19 cellular contexts compared by ENCODE assay signal in the genomic region with DNA sequence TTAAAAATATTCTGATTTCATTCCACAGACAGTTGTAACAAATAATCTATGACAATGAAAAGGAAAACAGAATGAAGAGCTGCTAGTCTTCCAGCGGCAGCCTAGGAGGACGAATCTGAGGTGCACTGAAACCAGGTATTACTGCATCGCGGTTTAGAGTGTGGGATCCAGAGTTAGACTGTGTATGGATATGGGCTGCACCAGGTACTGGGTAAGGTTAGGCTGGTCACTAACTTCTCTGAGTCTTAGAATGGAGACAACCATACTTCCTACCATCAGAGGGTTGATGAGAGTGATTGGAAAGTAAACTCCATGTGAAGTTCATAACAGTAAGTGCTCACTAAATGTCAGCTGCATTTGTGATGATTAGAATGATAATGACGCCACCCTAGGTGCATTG.
DNase-seq lines count a peak whose midpoint lies in the region; ATAC-seq, FAIRE-seq and TF ChIP-seq lines count a peak whose summit lies in the region.
"Had no signal": no experiment of that assay in that cellular context is flagged by ENCODE, and none has a peak within 500 bp of the region (broad histone marks: within the 10 kb centered on the region; RNA-seq: fewer than 3 reads in every experiment).

No MANE protein-coding gene starts in this region.

- H3K9me3 ChIP-seq in GM23248 (ENCODE audit: low read depth) = no peaks in the 10 kb centered on the region
- H3K9me3 ChIP-seq in IMR-90 (ENCODE audit: control insufficient read depth, insufficient read depth, low read length) = no peaks in the 10 kb centered on the region
- H3K9me3 ChIP-seq in astrocyte (ENCODE audit: insufficient read depth, low read depth, low read length) = no peaks in the 10 kb centered on the region
- H3K9me3 ChIP-seq: BLaER1 had no signal

- no peak overlapping the region for H3K4ac ChIP-seq in IMR-90 (ENCODE audit: low read depth, low read length)

- peak overlapping the region; percentile 59; the same call in 1 of the 2 replicates for H3K27ac ChIP-seq in GM23248
- H3K27ac ChIP-seq in IMR-90 (ENCODE audit: insufficient read depth, low read length) = no peak overlapping the region
- H3K27ac ChIP-seq in astrocyte (ENCODE audit: low read depth, low read length) = peak overlapping the region; percentile 43
- H3K27ac ChIP-seq: BLaER1, PC-9 had no signal

- H3K4me1 ChIP-seq in GM23248 (ENCODE audit: insufficient read depth) (peaks cover 7% of the 10 kb centered on the region), IMR-90 (ENCODE audit: control insufficient read depth, insufficient read depth, low read length) (peaks cover 6% of the 10 kb centered on the region), astrocyte (ENCODE audit: insufficient read depth, low read length) (peaks cover 6% of the 10 kb centered on the region)
- H3K4me1 ChIP-seq: BLaER1 had no signal

- in situ Hi-C loops in GM23248 (cut with MboI) = no loop called here
- in situ Hi-C loops in IMR-90 (cut with MboI; ENCODE audit: low sequenced_read_pairs) = no loop called here

- no peak overlapping the region for H3K56ac ChIP-seq in IMR-90 (ENCODE audit: extremely low read depth, insufficient read depth, low read length)

- CTCF ChIA-PET in IMR-90 (lab: Yijun Ruan, JAX) = no interaction called here

- TF ChIP-seq POLR2A in IMR-90 (IDR thresholded peaks at IDR 0.05; ENCODE audit: low read depth, low read length) = no peak

- H3K23ac ChIP-seq in IMR-90 (ENCODE audit: low read depth, low read length) = no peak overlapping the region

- no peaks in the 10 kb centered on the region for H3K9me2 ChIP-seq in GM23248 (ENCODE audit: insufficient read depth)

- H2AK9ac ChIP-seq in IMR-90 (replicated peaks; ENCODE audit: low read depth, low read length, poor library complexity) = no peak overlapping the region

- peaks cover 18 to 65% of the 10 kb centered on the region in 2 experiments for H3K79me1 ChIP-seq in IMR-90 (ENCODE audit: low read depth in 1 of 2, low read length in 2 of 2)

- no peak overlapping the region for H2BK20ac ChIP-seq in IMR-90 (ENCODE audit: low read depth, low read length)

- no peak overlapping the region for H2AK5ac ChIP-seq in IMR-90 (ENCODE audit: low read depth, low read length)

- H4K20me1 ChIP-seq in GM23248 (ENCODE audit: insufficient read depth) (no peaks in the 10 kb centered on the region; the same call in 1 of the 2 replicates), IMR-90 (ENCODE audit: insufficient read depth, low read length) (peaks cover 28% of the 10 kb centered on the region), astrocyte (ENCODE audit: insufficient read depth, low read length) (peaks cover 1% of the 10 kb centered on the region)
- H4K20me1 ChIP-seq: BLaER1 had no signal

- H3K9me1 ChIP-seq in IMR-90 (ENCODE audit: insufficient read depth, low read length) = peaks cover 13% of the 10 kb centered on the region

- H3K27me3 ChIP-seq in GM23248 (replicated peaks; ENCODE audit: insufficient read depth) (no peaks in the 10 kb centered on the region), IMR-90 (ENCODE audit: control insufficient read depth, insufficient read depth, low read length) (no peaks in the 10 kb centered on the region), astrocyte (ENCODE audit: insufficient read depth, low read length) (no peaks in the 10 kb centered on the region)
- H3K27me3 ChIP-seq: BLaER1 had no signal

- H3F3A ChIP-seq in GM23248 (ENCODE audit: insufficient read depth) = peaks cover 56% of the 10 kb centered on the region

- H3K9me3 Mint-ChIP-seq in astrocyte (ENCODE audit: unreplicated experiment) = no peaks in the 10 kb centered on the region
- H3K9me3 Mint-ChIP-seq in nephron progenitor cell = no peaks in the 10 kb centered on the region
- no peaks in the 10 kb centered on the region for H3K9me3 Mint-ChIP-seq in activated T-cell treated with anti-CD3 and anti-CD28 coated beads, Interleukin-2, amount 50 U/mL, for 72 hours
- H3K9me3 Mint-ChIP-seq: CD4-positive, alpha-beta T cell had no signal

- H3K36me3 Mint-ChIP-seq in astrocyte (ENCODE audit: low read depth, unreplicated experiment) (peaks cover 15% of the 10 kb centered on the region), nephron progenitor cell (ENCODE audit: low read depth) (peaks cover 67% of the 10 kb centered on the region)
- H3K36me3 Mint-ChIP-seq in activated T-cell treated with anti-CD3 and anti-CD28 coated beads, Interleukin-2, amount 50 U/mL, for 72 hours (ENCODE audit: insufficient read depth in 2 of 2) = no peaks in the 10 kb centered on the region

- H4K91ac ChIP-seq in IMR-90 (ENCODE audit: insufficient read depth, low read depth, low read length) = no peak overlapping the region

- BruUV-seq in IMR-90 (replicated peaks; lab: Mats Ljungman, UMichigan) = no TSS peak

- no peak overlapping the region for H2BK120ac ChIP-seq in IMR-90 (ENCODE audit: low read depth, low read length)

- no peak for TF ChIP-seq RAD21 in IMR-90 (IDR thresholded peaks at IDR 0.05; ENCODE audit: low read length)

- WGBS in GM23248 (ENCODE audit: low coverage in 1 of 2, low lambda C conversion rate in 2 of 2, missing lambda C conversion rate in 2 of 2), 2 experiments = 93% methylated on average over 4 to 5 of the region's 5 CpGs
- WGBS in IMR-90 (ENCODE audit: extremely low coverage in 2 of 2, insufficient read length in 1 of 2), 2 experiments = no CpG with 5 or more reads among the region's 5 CpGs

- H2BK15ac ChIP-seq in IMR-90 (ENCODE audit: low read depth, low read length) = no peak overlapping the region

- H3K4me3 ChIP-seq in GM23248 = no peak overlapping the region
- no peak overlapping the region for H3K4me3 ChIP-seq in IMR-90 (ENCODE audit: insufficient read depth, low read depth, low read length)
- H3K4me3 ChIP-seq in astrocyte (ENCODE audit: insufficient read depth, low read depth, low read length) = no peak overlapping the region
- H3K4me3 ChIP-seq: BLaER1, GM12878, PC-9 had no signal

- no peak for ATAC-seq in IMR-90 (ENCODE audit: low read depth)
- ATAC-seq in HG02938 (IDR thresholded peaks at IDR 0.05; ENCODE audit: unreplicated experiment) = no peak
- no peak for ATAC-seq in activated T-cell treated with anti-CD3 and anti-CD28 coated beads, Interleukin-2, amount 50 U/mL, for 72 hours (replicated peaks in 1 of 2)
- ATAC-seq in omental fat pad (ENCODE audit: low FRiP score) = no peak
- ATAC-seq: GM12878 had no signal

- TF ChIP-seq CTCF in IMR-90 (conservative IDR thresholded peaks at IDR 0.05; ENCODE audit: low read depth, low read length) (no peak), astrocyte (IDR thresholded peaks at IDR 0.05; ENCODE audit: insufficient read depth, low read depth, low read length) (no peak), nephron progenitor cell (IDR thresholded peaks at IDR 0.05) (no peak), omental fat pad (IDR thresholded peaks at IDR 0.05) (no peak)

- intact Hi-C loops in IMR-90 (cut with micrococcal nuclease) = no loop called here

- POLR2A ChIA-PET in IMR-90 (lab: Charles Lee; ENCODE audit: unreplicated experiment) = no interaction called here

- no peak for FAIRE-seq in astrocyte (lab: Jason Lieb, UNC)
- FAIRE-seq: GM12878 had no signal

- H3K4me1 Mint-ChIP-seq in astrocyte (ENCODE audit: low read depth, unreplicated experiment) (peaks cover 5% of the 10 kb centered on the region), nephron progenitor cell (peaks cover 14% of the 10 kb centered on the region)
- no peaks in the 10 kb centered on the region for H3K4me1 Mint-ChIP-seq in activated T-cell treated with anti-CD3 and anti-CD28 coated beads, Interleukin-2, amount 50 U/mL, for 72 hours (ENCODE audit: low read depth)

- H3K36me3 ChIP-seq in GM23248 (ENCODE audit: low read depth) (peaks cover 39% of the 10 kb centered on the region), IMR-90 (ENCODE audit: control insufficient read depth, insufficient read depth, low read length) (peaks cover 48% of the 10 kb centered on the region), astrocyte (ENCODE audit: insufficient read depth, low read length) (peaks cover 25% of the 10 kb centered on the region)
- H3K36me3 ChIP-seq: BLaER1 had no signal

- H3K79me2 ChIP-seq in GM23248 (ENCODE audit: insufficient read depth) = peaks cover 88% of the 10 kb centered on the region
- peaks cover 38% of the 10 kb centered on the region for H3K79me2 ChIP-seq in astrocyte (ENCODE audit: insufficient read depth, low read length)

- no peak overlapping the region for H3K27ac Mint-ChIP-seq in astrocyte (ENCODE audit: unreplicated experiment)
- peak overlapping the region; percentile 83 for H3K27ac Mint-ChIP-seq in nephron progenitor cell
- H3K27ac Mint-ChIP-seq in activated T-cell treated with anti-CD3 and anti-CD28 coated beads, Interleukin-2, amount 50 U/mL, for 72 hours = no peak overlapping the region
- H3K27ac Mint-ChIP-seq: CD4-positive, alpha-beta T cell had no signal

- no peak overlapping the region for H2BK5ac ChIP-seq in IMR-90 (ENCODE audit: low read depth, low read length, poor library complexity, severe bottlenecking)

- no peak overlapping the region for H3K9ac ChIP-seq in GM23248
- H3K9ac ChIP-seq in IMR-90 (ENCODE audit: low read depth, low read length) = no peak overlapping the region
- H3K9ac ChIP-seq in astrocyte (ENCODE audit: low read length) = no peak overlapping the region
- H3K9ac ChIP-seq: BLaER1 had no signal

- peak overlapping the region; percentile 42; the same call in 1 of the 2 replicates for H4K5ac ChIP-seq in IMR-90 (ENCODE audit: low read depth, low read length)

- H3K14ac ChIP-seq in IMR-90 (replicated peaks; ENCODE audit: low read depth, low read length) = no peak overlapping the region

- no peak for DNase-seq in GM23248
- no peak for DNase-seq in IMR-90
- no peak for DNase-seq in astrocyte (ENCODE audit: low read depth)
- no peak for DNase-seq in nephron progenitor cell
- DNase-seq in activated T-cell treated with anti-CD3 and anti-CD28 coated beads, Interleukin-2, amount 50 U/mL, for 72 hours = no peak
- DNase-seq in omental fat pad (ENCODE audit: low spot score) = no peak
- DNase-seq in NCI-H524 (lab: John Stamatoyannopoulos, UW) = no peak
- DNase-seq: CD4-positive, alpha-beta T cell; COR-L47; DMS79 treated with DMSO at 0.1 percent for 48 hours; GOT3; KBM-7; NCI-H1092; NCI-H1436; NCI-H187 treated with DMSO at 0.1 percent for 48 hours; PC-9 had no signal

- dilution Hi-C loops in IMR-90 (cut with HindIII; ENCODE audit: low sequenced_read_pairs, unreplicated experiment) = loop anchor here (25.0 kb wide), 1 partner anchor 410 kb away; no protein-coding TSS in a partner anchor

- no peak overlapping the region for H2AFZ ChIP-seq in GM23248
- H2AFZ ChIP-seq in IMR-90 (replicated peaks; ENCODE audit: low read length, poor library complexity) = no peak overlapping the region
- H2AFZ ChIP-seq in astrocyte (ENCODE audit: low read depth, low read length) = no peak overlapping the region
- H2AFZ ChIP-seq: PC-9 had no signal

- no peak overlapping the region for H3K18ac ChIP-seq in IMR-90 (ENCODE audit: low read depth, low read length)

- no peak overlapping the region; a peak in 1 of 4 replicates for H4K8ac ChIP-seq in IMR-90 (ENCODE audit: low read depth in 2 of 2, low read length in 2 of 2)

- H3K4me3 Mint-ChIP-seq in astrocyte (ENCODE audit: unreplicated experiment) = peak overlapping the region; percentile 6
- H3K4me3 Mint-ChIP-seq in nephron progenitor cell = no peak overlapping the region
- H3K4me3 Mint-ChIP-seq in activated T-cell treated with anti-CD3 and anti-CD28 coated beads, Interleukin-2, amount 50 U/mL, for 72 hours = no peak overlapping the region
- H3K4me3 Mint-ChIP-seq: CD4-positive, alpha-beta T cell had no signal

- H3K4me2 ChIP-seq in GM23248 (ENCODE audit: unreplicated experiment) (no peak overlapping the region), IMR-90 (ENCODE audit: low read depth, low read length) (no peak overlapping the region), astrocyte (ENCODE audit: low read length) (no peak overlapping the region)
- H3K4me2 ChIP-seq: BLaER1, PC-9 had no signal

- no peaks in the 10 kb centered on the region for H3K27me3 Mint-ChIP-seq in astrocyte (ENCODE audit: low read depth, unreplicated experiment)
- H3K27me3 Mint-ChIP-seq in nephron progenitor cell (ENCODE audit: low read depth, poor library complexity) = peaks cover 6% of the 10 kb centered on the region
- H3K27me3 Mint-ChIP-seq in activated T-cell treated with anti-CD3 and anti-CD28 coated beads, Interleukin-2, amount 50 U/mL, for 72 hours (ENCODE audit: low read depth) = peaks cover 9% of the 10 kb centered on the region
- H3K27me3 Mint-ChIP-seq: CD4-positive, alpha-beta T cell had no signal
